Comparison of ENCODE assay signal across 16 cellular contexts in genomic region chr3:27616031-27616430, GRCh38.
"Had no signal": no experiment of that assay in that cellular context is flagged by ENCODE, and none has a peak within 500 bp of the region (broad histone marks: within the 10 kb centered on the region; RNA-seq: fewer than 3 reads in every experiment).

No MANE protein-coding gene starts in this region.

- DNase-seq: activated CD4-positive, alpha-beta memory T cell treated with anti-CD3 and anti-CD28 coated beads for 36 hours; activated CD4-positive, alpha-beta T cell treated with anti-CD3 and anti-CD28 coated beads for 36 hours; activated CD8-positive, alpha-beta memory T cell treated with anti-CD3 and anti-CD28 coated beads, Interleukin-2, amount 10 ng/mL, durations not matched to agents 7 days and 5 days; activated naive CD4-positive, alpha-beta T cell treated with anti-CD3 and anti-CD28 coated beads, Interleukin-2, amount 50 U/mL, for 16 hours; activated T-cell treated with anti-CD3 and anti-CD28 coated beads, Interleukin-2, amount 50 U/mL, for 1 hour; foreskin keratinocyte; glutamatergic neuron; hypothalamus; left ventricle myocardium inferior; posterior cingulate gyrus; stimulated activated CD4-positive, alpha-beta T cell treated with anti-CD3 and anti-CD28 coated beads, Interleukin-4, amount 100 ng/mL, for 24 hours; stimulated activated naive CD4-positive, alpha-beta T cell; substantia nigra; T-helper 17 cell; upper lobe of left lung had no signal

- H3K36me3 ChIP-seq: esophagus muscularis mucosa, left ventricle myocardium inferior, upper lobe of left lung had no signal

- H3K4me1 ChIP-seq: foreskin keratinocyte, left ventricle myocardium inferior, upper lobe of left lung had no signal

- H3K27me3 ChIP-seq: esophagus muscularis mucosa, foreskin keratinocyte, upper lobe of left lung had no signal

- H3K4me3 ChIP-seq: esophagus muscularis mucosa, left ventricle myocardium inferior, upper lobe of left lung had no signal
